ENCODE assay signal across 8 cellular contexts in the genomic region with DNA sequence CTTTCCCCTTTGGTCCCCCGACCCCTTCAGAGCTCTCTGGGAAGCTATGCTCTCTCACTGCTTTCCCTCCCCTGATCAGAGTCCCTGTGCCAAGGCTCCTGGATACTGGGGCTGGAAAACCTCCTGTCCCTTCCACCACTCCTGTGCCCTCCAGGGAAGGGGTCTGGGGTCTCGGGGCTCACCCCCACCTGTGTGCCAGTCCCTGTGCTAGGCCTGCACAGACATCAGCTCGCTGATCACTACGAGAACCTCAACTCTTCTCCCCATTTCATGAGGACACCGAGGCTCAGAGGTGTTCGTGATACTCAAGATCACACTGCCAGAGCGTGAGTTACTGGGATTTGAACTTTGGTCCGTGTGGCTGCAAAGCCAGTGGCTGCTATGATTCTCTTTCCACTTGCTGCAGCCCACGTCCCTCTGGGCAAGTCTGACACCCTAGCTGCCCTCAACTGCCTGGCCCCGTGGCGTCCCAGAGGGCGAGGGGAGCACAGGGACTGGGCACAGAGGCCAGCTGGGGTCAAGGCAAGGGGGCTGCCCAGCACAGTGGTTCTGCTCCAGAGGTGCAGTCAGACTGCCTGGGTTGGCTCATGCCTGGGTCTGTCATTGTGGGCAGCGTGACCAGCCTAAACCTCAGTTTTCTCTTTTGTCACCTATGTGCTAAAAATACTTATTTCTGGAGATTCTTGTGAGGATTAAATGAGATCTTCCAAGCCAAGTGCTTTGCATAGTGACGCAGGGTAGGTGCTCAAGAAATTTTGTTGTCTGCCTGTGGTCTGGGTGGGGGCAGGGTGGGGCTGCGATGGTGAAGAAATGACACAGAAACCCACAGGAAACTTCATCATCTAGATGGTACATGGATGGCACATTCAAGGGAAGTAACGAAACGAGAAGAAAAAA. TPM values are rescaled to one million over a fixed set of nuclear protein-coding genes. Genes with fewer than 3 reads are reported as not detected.
A peak's percentile ranks its signal among the peaks of the same experiment; 100 is the strongest.
DNase-seq lines count a peak whose midpoint lies in the region; ATAC-seq and TF ChIP-seq lines count a peak whose summit lies in the region.

No MANE protein-coding gene starts in this region.

- peaks cover 0 to 50% (median 14%) of the 10 kb centered on the region in 12 donors for H3K4me1 ChIP-seq in heart left ventricle
- no peaks in the 10 kb centered on the region for H3K4me1 ChIP-seq in MM.1S (ENCODE audit: low read length)

- H3K4me3 Mint-ChIP-seq in activated CD8-positive, alpha-beta memory T cell treated with anti-CD3 and anti-CD28 coated beads, Interleukin-2, amount 10 ng/mL, durations not matched to agents 7 days and 5 days = peak overlapping the region; percentile 23

- no peak overlapping the region for H2AFZ ChIP-seq in MM.1S (ENCODE audit: low read length)

- 75 to 81% (median 76%) methylated on average over 17 of the region's 17 CpGs for WGBS in heart left ventricle, 4 donors

- H3K27me3 ChIP-seq in heart left ventricle = no peaks in the 10 kb centered on the region
- no peaks in the 10 kb centered on the region for H3K27me3 ChIP-seq in MM.1S (replicated peaks; ENCODE audit: insufficient read depth, low read length)

- H3K27ac Mint-ChIP-seq in activated CD8-positive, alpha-beta memory T cell treated with anti-CD3 and anti-CD28 coated beads, Interleukin-2, amount 10 ng/mL, durations not matched to agents 7 days and 5 days = peak overlapping the region; percentile 88

- peak; percentile 53 to 57 for DNase-seq in Kasumi-1 (lab: John Stamatoyannopoulos, UW)
- DNase-seq in activated CD8-positive, alpha-beta memory T cell treated with anti-CD3 and anti-CD28 coated beads, Interleukin-2, amount 10 ng/mL, durations not matched to agents 7 days and 5 days = peak; percentile 90
- no peak for DNase-seq in heart left ventricle
- DNase-seq in stimulated activated CD4-positive, alpha-beta T cell treated with anti-CD3 and anti-CD28 coated beads, TNF-alpha, amount 100 ng/mL, for 48 hours (ENCODE audit: low read depth in 3 of 3) = peak; percentile 46 to 73 (median 53)
- no peak for DNase-seq in MM.1S

- H3K27ac ChIP-seq in heart left ventricle (peak overlapping the region; percentile 74 to 96 (median 87)), MM.1S (ENCODE audit: low read length) (no peak overlapping the region)

- no peaks in the 10 kb centered on the region for H3K79me2 ChIP-seq in MM.1S (ENCODE audit: low read length)

- no peaks in the 10 kb centered on the region for H3K9me3 Mint-ChIP-seq in activated CD8-positive, alpha-beta memory T cell treated with anti-CD3 and anti-CD28 coated beads, Interleukin-2, amount 10 ng/mL, durations not matched to agents 7 days and 5 days (ENCODE audit: low read depth)

- peaks cover 55% of the 10 kb centered on the region for H3K4me1 Mint-ChIP-seq in activated CD8-positive, alpha-beta memory T cell treated with anti-CD3 and anti-CD28 coated beads, Interleukin-2, amount 10 ng/mL, durations not matched to agents 7 days and 5 days

- intact Hi-C loops in heart left ventricle (cut with DNase I) = loop anchor here in 3 of 10 donors (2.0 to 5.0 kb wide), 3 partner anchors 38 to 43 kb away; a partner anchor contains a TSS

- peak; percentile 88 for ATAC-seq in activated CD8-positive, alpha-beta memory T cell treated with anti-CD3 and anti-CD28 coated beads, Interleukin-2, amount 10 ng/mL, durations not matched to agents 7 days and 5 days
- peak in 3 of 4 donors; percentile 8 to 19 (median 14) for ATAC-seq in heart left ventricle
- no peak for ATAC-seq in HG02852 (IDR thresholded peaks at IDR 0.05; ENCODE audit: unreplicated experiment)
- no peak for ATAC-seq in GM19351 (IDR thresholded peaks at IDR 0.05; ENCODE audit: unreplicated experiment)
- no peak for ATAC-seq in GM19035 (IDR thresholded peaks at IDR 0.05; ENCODE audit: unreplicated experiment)

- no peak overlapping the region for H3K9ac ChIP-seq in MM.1S (ENCODE audit: low read length)

- H3K36me3 ChIP-seq in heart left ventricle (no peaks in the 10 kb centered on the region), MM.1S (replicated peaks; ENCODE audit: insufficient read depth, low read length) (no peaks in the 10 kb centered on the region)

- TF ChIP-seq CTCF in heart left ventricle (IDR thresholded peaks at IDR 0.05) = no peak
- TF ChIP-seq CTCF in MM.1S (IDR thresholded peaks at IDR 0.05; ENCODE audit: low read length) = no peak

- no peak overlapping the region for H3K4me2 ChIP-seq in MM.1S (ENCODE audit: low read depth, low read length)

- no peaks in the 10 kb centered on the region for H4K20me1 ChIP-seq in MM.1S (ENCODE audit: insufficient read depth, low read length)

- H3K27me3 Mint-ChIP-seq in activated CD8-positive, alpha-beta memory T cell treated with anti-CD3 and anti-CD28 coated beads, Interleukin-2, amount 10 ng/mL, durations not matched to agents 7 days and 5 days = no peaks in the 10 kb centered on the region

- TF ChIP-seq POLR2A in heart left ventricle (IDR thresholded peaks at IDR 0.05) = no peak

- no peaks in the 10 kb centered on the region for H3K9me2 ChIP-seq in MM.1S (replicated peaks; ENCODE audit: insufficient read depth, low read length)

- H3K4me3 ChIP-seq in heart left ventricle (peak overlapping the region in 1 of 12 donors; percentile 24), MM.1S (ENCODE audit: low read length) (no peak overlapping the region)

- H3F3A ChIP-seq in MM.1S (ENCODE audit: insufficient read depth, low read length) = no peaks in the 10 kb centered on the region

- H3K36me3 Mint-ChIP-seq in activated CD8-positive, alpha-beta memory T cell treated with anti-CD3 and anti-CD28 coated beads, Interleukin-2, amount 10 ng/mL, durations not matched to agents 7 days and 5 days = no peaks in the 10 kb centered on the region

- H3K9me3 ChIP-seq in heart left ventricle (no peaks in the 10 kb centered on the region), MM.1S (replicated peaks; ENCODE audit: insufficient read depth, low read length) (no peaks in the 10 kb centered on the region)

- CTCF ChIA-PET in activated CD8-positive, alpha-beta memory T cell treated with anti-CD3 and anti-CD28 coated beads, Interleukin-2, amount 10 ng/mL, durations not matched to agents 7 days and 5 days (lab: Charles Lee) = interaction anchor here (0.6 to 2.0 kb wide), 6 partner anchors 13 to 58 kb away, joined by 3 to 5 read pairs (median 4); no protein-coding TSS in a partner anchor

RNA-seq across cellular contexts. Expression of a gene that starts 43.9 kb away (rescaled TPM):
- 10 to 100 TPM; 34.1 to 47.5 TPM for total RNA-seq in activated CD8-positive, alpha-beta memory T cell treated with anti-CD3 and anti-CD28 coated beads, Interleukin-2, amount 10 ng/mL, durations not matched to agents 7 days and 5 days
- total RNA-seq in heart left ventricle = 100 to 1,000 TPM in 4 of 9 donors, 10 to 100 TPM in 5; 38.3 to 136 (median 88.7) TPM
- 10 to 100 TPM; 22.2 to 34.2 TPM for polyA plus RNA-seq in heart left ventricle

Comparison
In these comparisons a context has a peak if more than half of its experiments do, and no peak if none do; other contexts are left out.
1. DNase-seq: peak in Kasumi-1 (2 of 2), activated CD8-positive, alpha-beta memory T cell treated with anti-CD3 and anti-CD28 coated beads, Interleukin-2, amount 10 ng/mL, durations not matched to agents 7 days and 5 days (single experiment) and stimulated activated CD4-positive, alpha-beta T cell treated with anti-CD3 and anti-CD28 coated beads, TNF-alpha, amount 100 ng/mL, for 48 hours (3 of 3); none in heart left ventricle (0 of 5) and MM.1S (single experiment).
2. ATAC-seq: peak in activated CD8-positive, alpha-beta memory T cell treated with anti-CD3 and anti-CD28 coated beads, Interleukin-2, amount 10 ng/mL, durations not matched to agents 7 days and 5 days (single experiment) and heart left ventricle (3 of 4); none in HG02852 (single experiment), GM19351 (single experiment) and GM19035 (single experiment).